Comparison of ENCODE assay signal across 33 cellular contexts in genomic region chr7:29548823-29549222, GRCh38. TPM values are rescaled to one million over a fixed set of nuclear protein-coding genes. Genes with fewer than 3 reads are reported as not detected.
"Had no signal": no experiment of that assay in that cellular context is flagged by ENCODE, and none has a peak within 500 bp of the region (broad histone marks: within the 10 kb centered on the region; RNA-seq: fewer than 3 reads in every experiment).

No MANE protein-coding gene starts in this region.

- H3K4me1 ChIP-seq: Peyer's patch, SJSA1 had no signal

- H3K9me3 ChIP-seq: SJSA1 had no signal

- H3K27me3 ChIP-seq: Peyer's patch had no signal

- H3K4me3 ChIP-seq: Peyer's patch, SJSA1 had no signal

- H3K27ac ChIP-seq: Peyer's patch, RWPE1, SJSA1 had no signal

- H3K36me3 ChIP-seq: Peyer's patch, SJSA1 had no signal

- FAIRE-seq: TTC549 had no signal

- DNase-seq: activated B cell treated with CpG ODN at 0.5 μM for 24 hours; activated CD4-positive, alpha-beta memory T cell treated with anti-CD3 and anti-CD28 coated beads, Interleukin-2, amount 10 ng/mL, durations not matched to agents 7 days and 5 days; activated CD4-positive, alpha-beta T cell treated with anti-CD3 and anti-CD28 coated beads for 1 hour; activated CD4-positive, alpha-beta T cell treated with anti-CD3 and anti-CD28 coated beads, Interleukin-2, amount 50 U/mL, for 1 hour; activated gamma-delta T cell treated with Interleukin-2 at 50 U/mL for 16 hours; activated naive CD4-positive, alpha-beta T cell treated with anti-CD3 and anti-CD28 coated beads, Interleukin-2, amount 10 ng/mL, durations not matched to agents 7 days and 5 days; activated naive CD8-positive, alpha-beta T cell treated with anti-CD3 and anti-CD28 coated beads for 36 hours; activated T-cell treated with anti-CD3 and anti-CD28 coated beads for 4 hours; activated T-cell treated with anti-CD3 and anti-CD28 coated beads, Interleukin-2, amount 50 U/mL, for 48 hours; anterior cingulate cortex; central memory CD4-positive, alpha-beta T cell; KG1; NCI-H1092; NCI-H1417 treated with DMSO at 0.1 percent for 48 hours; NCI-H1694; NCI-H2029; NCI-H2107; NCI-H345; NCI-H510A; NCI-H526 treated with DMSO at 0.1 percent for 48 hours; NCI-H82; Peyer's patch; SHP77; T-cell; T-helper 2 cell; T1000 had no signal

- ATAC-seq: activated T-helper 17 cell treated with anti-CD3 and anti-CD28 coated beads, Interleukin-2, amount 50 U/mL, for 72 hours; T-cell had no signal

RNA-seq across cellular contexts. Expression of gene PRR15, which starts 14.8 kb away (rescaled TPM):
- total RNA-seq: activated B cell treated with CpG ODN at 0.5 μM for 24 hours; activated CD4-positive, alpha-beta memory T cell treated with anti-CD3 and anti-CD28 coated beads, Interleukin-2, amount 10 ng/mL, durations not matched to agents 7 days and 5 days; activated CD8-positive, alpha-beta memory T cell treated with anti-CD3 and anti-CD28 coated beads for 36 hours; activated naive CD8-positive, alpha-beta T cell treated with anti-CD3 and anti-CD28 coated beads for 36 hours; activated T-helper 17 cell treated with anti-CD3 and anti-CD28 coated beads, Interleukin-2, amount 50 U/mL, for 72 hours; LHCN-M2; OCI-LY7; SJSA1 had no signal
